ENCODE assay signal across 22 cellular contexts in genomic region chr17:81074440-81074839, GRCh38.
"Had no signal": no experiment of that assay in that cellular context is flagged by ENCODE, and none has a peak within 500 bp of the region (broad histone marks: within the 10 kb centered on the region; RNA-seq: fewer than 3 reads in every experiment).

No MANE protein-coding gene starts in this region.

- H3K27me3 ChIP-seq: brain microvascular endothelial cell, gastrocnemius medialis, heart right ventricle, spleen, uterus had no signal

- H3K4me1 ChIP-seq: gastrocnemius medialis, parathyroid adenoma, uterus had no signal

- H3K9me3 Mint-ChIP-seq: activated CD4-positive, alpha-beta T cell treated with anti-CD3 and anti-CD28 coated beads, Interleukin-2, amount 10 ng/mL, durations not matched to agents 7 days and 5 days; activated naive CD4-positive, alpha-beta T cell treated with anti-CD3 and anti-CD28 coated beads for 36 hours; activated T-cell treated with anti-CD3 and anti-CD28 coated beads, Interleukin-2, amount 50 U/mL, for 24 hours; activated T-helper 2 cell treated with anti-CD3 and anti-CD28 coated beads, Interferon-gamma antibody, Interleukin-2, Interleukin-4, amounts not matched to agents 10 μg/mL and 5 μg/mL and 100 μg/mL, durations not matched to agents 14 hours and 24 hours and 36 hours; immature natural killer cell; memory B cell; naive thymus-derived CD4-positive, alpha-beta T cell; T-cell had no signal

- H3K27ac ChIP-seq: brain microvascular endothelial cell, coronary artery, gastrocnemius medialis, heart right ventricle, parathyroid adenoma, spleen, tibial artery, uterus had no signal

- H3K36me3 Mint-ChIP-seq: immature natural killer cell; memory B cell; naive thymus-derived CD4-positive, alpha-beta T cell; T-cell had no signal

- H3K4me3 ChIP-seq: coronary artery, gastrocnemius medialis, heart right ventricle, mucosa of descending colon, spleen, tibial artery, uterus had no signal

- H3K4me1 Mint-ChIP-seq: activated CD4-positive, alpha-beta T cell treated with anti-CD3 and anti-CD28 coated beads, Interleukin-2, amount 10 ng/mL, durations not matched to agents 7 days and 5 days; immature natural killer cell; memory B cell; T-cell had no signal

- DNase-seq: activated CD4-positive, alpha-beta T cell treated with anti-CD3 and anti-CD28 coated beads, Interleukin-2, amount 10 ng/mL, durations not matched to agents 7 days and 5 days; activated CD8-positive, alpha-beta T cell treated with anti-CD3 and anti-CD28 coated beads, Interleukin-2, amount 10 ng/mL, durations not matched to agents 7 days and 5 days; activated naive CD4-positive, alpha-beta T cell treated with anti-CD3 and anti-CD28 coated beads for 36 hours; activated T-cell treated with anti-CD3 and anti-CD28 coated beads, Interleukin-2, amount 50 U/mL, for 24 hours; brain microvascular endothelial cell; gastrocnemius medialis; heart right ventricle; immature natural killer cell; kidney glomerular epithelial cell; mucosa of descending colon; naive thymus-derived CD4-positive, alpha-beta T cell; spleen; stimulated activated CD8-positive, alpha-beta memory T cell treated with anti-CD3 and anti-CD28 coated beads, Interleukin-4, amount 100 ng/mL, for 48 hours; stimulated activated naive CD4-positive, alpha-beta T cell; T-cell; T-helper 9 cell; tibial artery; uterus had no signal

- H3K27ac Mint-ChIP-seq: activated CD4-positive, alpha-beta T cell treated with anti-CD3 and anti-CD28 coated beads, Interleukin-2, amount 10 ng/mL, durations not matched to agents 7 days and 5 days; activated CD8-positive, alpha-beta T cell treated with anti-CD3 and anti-CD28 coated beads, Interleukin-2, amount 10 ng/mL, durations not matched to agents 7 days and 5 days; activated naive CD4-positive, alpha-beta T cell treated with anti-CD3 and anti-CD28 coated beads for 36 hours; activated T-cell treated with anti-CD3 and anti-CD28 coated beads, Interleukin-2, amount 50 U/mL, for 24 hours; activated T-helper 2 cell treated with anti-CD3 and anti-CD28 coated beads, Interferon-gamma antibody, Interleukin-2, Interleukin-4, amounts not matched to agents 10 μg/mL and 5 μg/mL and 100 μg/mL, durations not matched to agents 14 hours and 24 hours and 36 hours; memory B cell; T-cell had no signal

- H3K36me3 ChIP-seq: brain microvascular endothelial cell, gastrocnemius medialis, tibial artery, uterus had no signal

- H3K4me3 Mint-ChIP-seq: activated CD4-positive, alpha-beta T cell treated with anti-CD3 and anti-CD28 coated beads, Interleukin-2, amount 10 ng/mL, durations not matched to agents 7 days and 5 days; activated CD8-positive, alpha-beta T cell treated with anti-CD3 and anti-CD28 coated beads, Interleukin-2, amount 10 ng/mL, durations not matched to agents 7 days and 5 days; activated naive CD4-positive, alpha-beta T cell treated with anti-CD3 and anti-CD28 coated beads for 36 hours; activated T-cell treated with anti-CD3 and anti-CD28 coated beads, Interleukin-2, amount 50 U/mL, for 24 hours; immature natural killer cell; memory B cell; naive thymus-derived CD4-positive, alpha-beta T cell; T-cell had no signal

- H3K27me3 Mint-ChIP-seq: activated CD4-positive, alpha-beta T cell treated with anti-CD3 and anti-CD28 coated beads, Interleukin-2, amount 10 ng/mL, durations not matched to agents 7 days and 5 days; activated T-cell treated with anti-CD3 and anti-CD28 coated beads, Interleukin-2, amount 50 U/mL, for 24 hours; naive thymus-derived CD4-positive, alpha-beta T cell; T-cell had no signal

- H3K9me3 ChIP-seq: gastrocnemius medialis, heart right ventricle, mucosa of descending colon, spleen, tibial artery, uterus had no signal
